Comparison of ENCODE assay signal across 1 cellular context in the genomic region with DNA sequence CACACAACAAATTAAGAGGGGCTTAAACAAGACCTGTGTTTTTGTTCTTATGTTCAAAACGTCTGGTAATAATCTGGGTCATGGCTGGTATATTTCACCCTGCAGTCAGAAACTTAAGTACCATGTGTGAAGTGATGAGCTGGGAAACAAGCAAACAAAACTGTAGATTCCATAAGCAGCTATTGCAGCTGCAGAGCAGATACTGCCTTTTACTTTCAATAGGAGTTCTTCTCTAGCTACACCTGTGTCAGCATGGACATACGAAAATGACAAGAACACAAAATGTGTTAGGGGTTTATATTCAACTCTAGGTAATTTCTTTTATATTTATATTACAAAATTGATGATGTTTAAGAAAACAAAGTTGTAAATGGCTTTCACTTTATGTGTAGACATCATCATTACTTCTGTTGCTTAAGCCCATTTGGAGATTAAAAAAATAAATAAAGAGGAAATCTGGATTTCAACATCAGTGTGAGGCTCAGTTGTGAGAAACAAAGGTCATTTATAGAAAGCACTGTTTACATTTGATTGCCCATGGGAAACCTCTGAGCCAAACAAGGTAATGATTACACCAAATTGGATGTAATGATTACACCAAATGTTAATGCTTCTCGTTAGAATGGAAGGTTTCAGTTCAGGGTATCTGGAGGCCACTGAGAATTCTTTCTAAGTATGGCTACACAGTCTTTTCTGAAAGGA.
TF ChIP-seq lines count a peak whose summit lies in the region.

No MANE protein-coding gene starts in this region.

TF ChIP-seq in GM12878, 131 proteins besides CTCF, POLR2A, EP300 and RAD21 (continued from another document):
- TF ChIP-seq, protein P1, sequence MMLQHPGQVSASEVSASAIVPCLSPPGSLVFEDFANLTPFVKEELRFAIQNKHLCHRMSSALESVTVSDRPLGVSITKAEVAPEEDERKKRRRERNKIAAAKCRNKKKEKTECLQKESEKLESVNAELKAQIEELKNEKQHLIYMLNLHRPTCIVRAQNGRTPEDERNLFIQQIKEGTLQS (IDR thresholded peaks at IDR 0.05; ENCODE audit: borderline replicate concordance, extremely low read depth, low read depth, low read length): no peak
- TF ChIP-seq, protein P2, sequence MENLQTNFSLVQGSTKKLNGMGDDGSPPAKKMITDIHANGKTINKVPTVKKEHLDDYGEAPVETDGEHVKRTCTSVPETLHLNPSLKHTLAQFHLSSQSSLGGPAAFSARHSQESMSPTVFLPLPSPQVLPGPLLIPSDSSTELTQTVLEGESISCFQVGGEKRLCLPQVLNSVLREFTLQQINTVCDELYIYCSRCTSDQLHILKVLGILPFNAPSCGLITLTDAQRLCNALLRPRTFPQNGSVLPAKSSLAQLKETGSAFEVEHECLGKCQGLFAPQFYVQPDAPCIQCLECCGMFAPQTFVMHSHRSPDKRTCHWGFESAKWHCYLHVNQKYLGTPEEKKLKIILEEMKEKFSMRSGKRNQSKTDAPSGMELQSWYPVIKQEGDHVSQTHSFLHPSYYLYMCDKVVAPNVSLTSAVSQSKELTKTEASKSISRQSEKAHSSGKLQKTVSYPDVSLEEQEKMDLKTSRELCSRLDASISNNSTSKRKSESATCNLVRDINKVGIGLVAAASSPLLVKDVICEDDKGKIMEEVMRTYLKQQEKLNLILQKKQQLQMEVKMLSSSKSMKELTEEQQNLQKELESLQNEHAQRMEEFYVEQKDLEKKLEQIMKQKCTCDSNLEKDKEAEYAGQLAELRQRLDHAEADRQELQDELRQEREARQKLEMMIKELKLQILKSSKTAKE (IDR thresholded peaks at IDR 0.05; ENCODE audit: low read depth, poor library complexity, severe bottlenecking): no peak
